In the genomic region with DNA sequence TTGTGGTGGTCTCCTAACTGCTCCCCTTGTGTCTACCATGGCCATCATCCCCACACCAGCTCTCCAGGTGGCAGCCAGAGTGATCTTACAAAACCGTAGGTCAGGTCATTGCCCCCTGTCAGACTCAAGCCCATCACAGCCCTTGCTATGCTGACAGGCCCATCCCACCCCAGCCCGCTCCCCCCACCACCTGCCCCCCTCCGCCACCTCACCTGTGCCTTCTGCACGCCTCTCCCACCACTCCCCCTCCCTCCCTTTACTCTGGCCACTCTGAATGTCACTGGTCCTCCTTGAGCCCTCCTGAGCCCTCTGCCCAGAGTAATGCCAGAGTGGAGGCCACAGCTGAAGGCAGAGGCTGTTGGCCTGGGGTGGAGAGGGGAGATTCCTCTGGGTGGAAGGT, we compare ENCODE assay signal across 9 cellular contexts. TPM values are rescaled to one million over a fixed set of nuclear protein-coding genes. Genes with fewer than 3 reads are reported as not detected.
DNase-seq lines count a peak whose midpoint lies in the region; ATAC-seq, FAIRE-seq and TF ChIP-seq lines count a peak whose summit lies in the region.
"Had no signal": no experiment of that assay in that cellular context is flagged by ENCODE, and none has a peak within 500 bp of the region (broad histone marks: within the 10 kb centered on the region; RNA-seq: fewer than 3 reads in every experiment).

No MANE protein-coding gene starts in this region.

- TF ChIP-seq RAD21 in HepG2 (CRISPR knock-in tag; IDR thresholded peaks at IDR 0.05): no peak

- no peak overlapping the region for H2AFZ ChIP-seq in HepG2 (ENCODE audit: low read length)

- peaks cover 66% of the 10 kb centered on the region for H3K4me1 ChIP-seq in HepG2 (ENCODE audit: insufficient read depth, low read length)
- H3K4me1 ChIP-seq in stomach smooth muscle (ENCODE audit: control insufficient read depth, insufficient read depth, low read length): peaks cover 29% of the 10 kb centered on the region

- POLR2A ChIA-PET in HepG2 (lab: Yijun Ruan, JAX): interaction anchor here (0.9 to 2.5 kb wide), 8 partner anchors 12 to 476 kb away, joined by 3 to 26 read pairs (median 8); a partner anchor contains a TSS

- ATAC-seq in HepG2: no peak

- H3K27me3 Mint-ChIP-seq in activated T-helper 1 cell treated with anti-CD3 and anti-CD28 coated beads, Interleukin-12 subunit alpha, Interleukin-12 subunit beta, Interleukin-2, Interleukin-4 antibody, amounts not matched to agents 30 ng/mL and 10 ng/mL and 1 ng/mL, durations not matched to agents 14 hours and 24 hours and 36 hours (ENCODE audit: insufficient read depth): no peaks in the 10 kb centered on the region

- FAIRE-seq in HepG2 (lab: Jason Lieb, UNC): no peak

- in situ Hi-C loops in HepG2 (cut with HindIII; ENCODE audit: extremely low pct_ligation_motif_present, low pct_unique_long_range_greater_than_20kb): no loop called here

- peak; percentile 49 for DNase-seq in activated CD8-positive, alpha-beta memory T cell treated with anti-CD3 and anti-CD28 coated beads, Interleukin-2, amount 50 U/mL, for 48 hours
- no peak for DNase-seq in activated CD8-positive, alpha-beta memory T cell treated with anti-CD3 and anti-CD28 coated beads for 24 hours
- DNase-seq in activated T-helper 1 cell treated with anti-CD3 and anti-CD28 coated beads, Interleukin-12 subunit alpha, Interleukin-12 subunit beta, Interleukin-2, Interleukin-4 antibody, amounts not matched to agents 30 ng/mL and 10 ng/mL and 1 ng/mL, durations not matched to agents 14 hours and 24 hours and 36 hours (ENCODE audit: low spot score): no peak
- no peak for DNase-seq in HepG2 (ENCODE audit: low spot score)
- DNase-seq in NCI-H2029 (lab: John Stamatoyannopoulos, UW): no peak
- no peak for DNase-seq in nucleus accumbens (lab: John Stamatoyannopoulos, UW)
- DNase-seq in mesenteric fat pad (ENCODE audit: low spot score): no peak
- DNase-seq: midbrain had no signal

- H3K79me2 ChIP-seq in HepG2 (ENCODE audit: insufficient read depth, low read length): peaks cover 10% of the 10 kb centered on the region

- H3K27ac ChIP-seq in HepG2 (ENCODE audit: extremely low read length, insufficient read depth, low read length) (peak overlapping the region; percentile 92), stomach smooth muscle (ENCODE audit: low read length) (no peak overlapping the region)

- H3K9me3 Mint-ChIP-seq in activated T-helper 1 cell treated with anti-CD3 and anti-CD28 coated beads, Interleukin-12 subunit alpha, Interleukin-12 subunit beta, Interleukin-2, Interleukin-4 antibody, amounts not matched to agents 30 ng/mL and 10 ng/mL and 1 ng/mL, durations not matched to agents 14 hours and 24 hours and 36 hours: no peaks in the 10 kb centered on the region

- peak overlapping the region; percentile 98 for H3K4me2 ChIP-seq in HepG2 (ENCODE audit: low read depth, low read length)

- intact Hi-C loops in activated T-helper 1 cell treated with anti-CD3 and anti-CD28 coated beads, Interleukin-12 subunit alpha, Interleukin-12 subunit beta, Interleukin-2, Interleukin-4 antibody, amounts not matched to agents 30 ng/mL and 10 ng/mL and 1 ng/mL, durations not matched to agents 14 hours and 24 hours and 36 hours (cut with micrococcal nuclease): loop anchor here (5.0 kb wide), 1 partner anchor 686 kb away; a partner anchor contains a TSS
- intact Hi-C loops in HepG2 (cut with micrococcal nuclease; ENCODE audit: unreplicated experiment): loop anchor here (10.0 kb wide), 3 partner anchors 83 to 333 kb away; a partner anchor contains a TSS

- no peaks in the 10 kb centered on the region; a peak in 1 of 5 replicates for H3K27me3 ChIP-seq in HepG2 (ENCODE audit: control insufficient read depth in 1 of 2, insufficient read depth in 2 of 2, low read length in 2 of 2)
- H3K27me3 ChIP-seq in stomach smooth muscle (ENCODE audit: control insufficient read depth in 1 of 2, insufficient read depth in 2 of 2, low read length in 2 of 2): no peaks in the 10 kb centered on the region

- TF ChIP-seq POLR2A in HepG2 (IDR thresholded peaks at IDR 0.05; ENCODE audit: insufficient read depth in 1 of 2, low read depth in 2 of 2, low read length in 2 of 2): no peak

- no peaks in the 10 kb centered on the region for H3K36me3 Mint-ChIP-seq in activated T-helper 1 cell treated with anti-CD3 and anti-CD28 coated beads, Interleukin-12 subunit alpha, Interleukin-12 subunit beta, Interleukin-2, Interleukin-4 antibody, amounts not matched to agents 30 ng/mL and 10 ng/mL and 1 ng/mL, durations not matched to agents 14 hours and 24 hours and 36 hours (ENCODE audit: low read depth)

- TF ChIP-seq EP300 in HepG2 (IDR thresholded peaks at IDR 0.05; ENCODE audit: low read depth in 2 of 2, low read length in 2 of 2) (no peak), HepG2 (CRISPR knock-in tag; IDR thresholded peaks at IDR 0.05; ENCODE audit: borderline replicate concordance) (no peak)

- peak overlapping the region; percentile 77 for H3K9ac ChIP-seq in HepG2 (ENCODE audit: insufficient read depth, low read depth, low read length)
- peak overlapping the region in 1 of 2 donors; percentile 80 for H3K9ac ChIP-seq in stomach smooth muscle (ENCODE audit: low read length in 2 of 2)

- no peaks in the 10 kb centered on the region for H4K20me1 ChIP-seq in HepG2 (ENCODE audit: insufficient read depth, low read length)

- 8% methylated on average over 4 of the region's 4 CpGs for WGBS in HepG2 (ENCODE audit: low lambda C conversion rate)

- H3K27ac Mint-ChIP-seq in activated T-helper 1 cell treated with anti-CD3 and anti-CD28 coated beads, Interleukin-12 subunit alpha, Interleukin-12 subunit beta, Interleukin-2, Interleukin-4 antibody, amounts not matched to agents 30 ng/mL and 10 ng/mL and 1 ng/mL, durations not matched to agents 14 hours and 24 hours and 36 hours: no peak overlapping the region

- H3K4me3 ChIP-seq in HepG2 (replicated peaks in 1 of 3; ENCODE audit: insufficient read depth in 1 of 3, low read depth in 2 of 3, low read length in 3 of 3) (peak overlapping the region; percentile 72 to 91 (median 87)), stomach smooth muscle (ENCODE audit: low read length in 2 of 2) (peak overlapping the region; percentile 60 to 94)

- H3K9me3 ChIP-seq in HepG2 (ENCODE audit: low read length) (no peaks in the 10 kb centered on the region), stomach smooth muscle (ENCODE audit: control insufficient read depth in 2 of 2, low read length in 2 of 2) (no peaks in the 10 kb centered on the region)

- no peak for TF ChIP-seq CTCF in HepG2 (CRISPR knock-in tag; IDR thresholded peaks at IDR 0.05)

- no peaks in the 10 kb centered on the region for H3K4me1 Mint-ChIP-seq in activated T-helper 1 cell treated with anti-CD3 and anti-CD28 coated beads, Interleukin-12 subunit alpha, Interleukin-12 subunit beta, Interleukin-2, Interleukin-4 antibody, amounts not matched to agents 30 ng/mL and 10 ng/mL and 1 ng/mL, durations not matched to agents 14 hours and 24 hours and 36 hours (ENCODE audit: low read depth)

- CTCF ChIA-PET in HepG2 (lab: Yijun Ruan, JAX; ENCODE audit: low intra/inter-chr PET ratio, low total read pairs): interaction anchor here (0.9 to 2.6 kb wide), 4 partner anchors 9 to 459 kb away, joined by 3 to 28 read pairs (median 8); a partner anchor contains a TSS

- H3K4me3 Mint-ChIP-seq in activated T-helper 1 cell treated with anti-CD3 and anti-CD28 coated beads, Interleukin-12 subunit alpha, Interleukin-12 subunit beta, Interleukin-2, Interleukin-4 antibody, amounts not matched to agents 30 ng/mL and 10 ng/mL and 1 ng/mL, durations not matched to agents 14 hours and 24 hours and 36 hours: peak overlapping the region; percentile 88

- BruUV-seq in HepG2 (replicated peaks; lab: Mats Ljungman, UMichigan): no TSS peak

- peaks cover 0 to 5% of the 10 kb centered on the region in 2 experiments; a peak in 1 of 5 replicates for H3K36me3 ChIP-seq in HepG2 (replicated peaks in 1 of 2; ENCODE audit: control insufficient read depth in 1 of 2, insufficient read depth in 2 of 2, low read length in 2 of 2)
- H3K36me3 ChIP-seq in stomach smooth muscle (ENCODE audit: control insufficient read depth in 2 of 2, insufficient read depth in 2 of 2, low read length in 2 of 2): peaks cover 4% of the 10 kb centered on the region in 2 donors

RNA-seq across cellular contexts. Expression of a gene that starts 28.5 kb away (rescaled TPM):
- total RNA-seq in activated T-helper 1 cell treated with anti-CD3 and anti-CD28 coated beads, Interleukin-12 subunit alpha, Interleukin-12 subunit beta, Interleukin-2, Interleukin-4 antibody, amounts not matched to agents 30 ng/mL and 10 ng/mL and 1 ng/mL, durations not matched to agents 14 hours and 24 hours and 36 hours: not detected in 2 replicates
- total RNA-seq in HepG2 (2016; rRNA removed; fragmentation: Illumina TruSeq; extraction: Trizol) (not detected in 2 replicates), mesenteric fat pad (not detected)
- not detected in 2 replicates for total RNA-seq in HepG2 (2016; cell fraction: cytosol; rRNA removed; fragmentation: Illumina TruSeq; extraction: Trizol; ENCODE audit: low read depth)
- not detected in 2 replicates for total RNA-seq in HepG2 (2016; cell fraction: insoluble cytoplasmic fraction; rRNA removed; fragmentation: Illumina TruSeq; extraction: Trizol)
- not detected in 2 replicates for total RNA-seq in HepG2 (2016; cell fraction: membrane; rRNA removed; fragmentation: Illumina TruSeq; extraction: Trizol)
- not detected in 2 replicates for total RNA-seq in HepG2 (2016; cell fraction: nucleus; rRNA removed; fragmentation: Illumina TruSeq; extraction: Trizol)
- not detected in 2 replicates for polyA plus RNA-seq in HepG2 (2011; rRNA removed)
- 0.05 TPM in 1 of 2 replicates, not detected in the other for polyA plus RNA-seq in HepG2 (2011; cell fraction: cytosol; rRNA removed)
- not detected in 2 replicates for polyA plus RNA-seq in HepG2 (2011; cell fraction: nucleus; rRNA removed)
- polyA plus RNA-seq in HepG2 (2012): not detected in 2 replicates
- not detected in 2 replicates for polyA plus RNA-seq in HepG2 (2016; cell fraction: cytosol; fragmentation: Illumina TruSeq; extraction: Trizol; ENCODE audit: low read depth)
- not detected in 2 replicates for polyA plus RNA-seq in HepG2 (2016; cell fraction: insoluble cytoplasmic fraction; fragmentation: Illumina TruSeq; extraction: Trizol; ENCODE audit: low read depth)
- polyA plus RNA-seq in HepG2 (2016; cell fraction: membrane; fragmentation: Illumina TruSeq; extraction: Trizol; ENCODE audit: low read depth): not detected in 2 replicates
- polyA plus RNA-seq in HepG2 (2016; cell fraction: nucleus; fragmentation: Illumina TruSeq; extraction: Trizol; ENCODE audit: insufficient read depth, low read depth): not detected in 2 replicates
- polyA minus RNA-seq in HepG2 (2011; rRNA and poly(A)+ RNA removed; ENCODE audit: low replicate concordance): not detected in 2 replicates
- not detected in 2 replicates for polyA minus RNA-seq in HepG2 (2011; cell fraction: cytosol; rRNA and poly(A)+ RNA removed)
- polyA minus RNA-seq in HepG2 (2011; cell fraction: nucleus; rRNA and poly(A)+ RNA removed): not detected in 2 replicates

RNA-seq across cellular contexts. Expression of a gene that starts 44.6 kb away (rescaled TPM):
- not detected in 2 replicates for total RNA-seq in activated T-helper 1 cell treated with anti-CD3 and anti-CD28 coated beads, Interleukin-12 subunit alpha, Interleukin-12 subunit beta, Interleukin-2, Interleukin-4 antibody, amounts not matched to agents 30 ng/mL and 10 ng/mL and 1 ng/mL, durations not matched to agents 14 hours and 24 hours and 36 hours
- total RNA-seq in HepG2 (2016; rRNA removed; fragmentation: Illumina TruSeq; extraction: Trizol) (not detected in 2 replicates), mesenteric fat pad (not detected)
- not detected in 2 replicates for total RNA-seq in HepG2 (2016; cell fraction: cytosol; rRNA removed; fragmentation: Illumina TruSeq; extraction: Trizol; ENCODE audit: low read depth)
- not detected in 2 replicates for total RNA-seq in HepG2 (2016; cell fraction: insoluble cytoplasmic fraction; rRNA removed; fragmentation: Illumina TruSeq; extraction: Trizol)
- not detected in 2 replicates for total RNA-seq in HepG2 (2016; cell fraction: membrane; rRNA removed; fragmentation: Illumina TruSeq; extraction: Trizol)
- total RNA-seq in HepG2 (2016; cell fraction: nucleus; rRNA removed; fragmentation: Illumina TruSeq; extraction: Trizol): not detected in 2 replicates
- not detected in 2 replicates for polyA plus RNA-seq in HepG2 (2011; rRNA removed)
- not detected in 2 replicates for polyA plus RNA-seq in HepG2 (2011; cell fraction: cytosol; rRNA removed)
- not detected in 2 replicates for polyA plus RNA-seq in HepG2 (2011; cell fraction: nucleus; rRNA removed)
- not detected in 2 replicates for polyA plus RNA-seq in HepG2 (2012)
- not detected in 2 replicates for polyA plus RNA-seq in HepG2 (2016; cell fraction: cytosol; fragmentation: Illumina TruSeq; extraction: Trizol; ENCODE audit: low read depth)
- polyA plus RNA-seq in HepG2 (2016; cell fraction: insoluble cytoplasmic fraction; fragmentation: Illumina TruSeq; extraction: Trizol; ENCODE audit: low read depth): not detected in 2 replicates
- not detected in 2 replicates for polyA plus RNA-seq in HepG2 (2016; cell fraction: membrane; fragmentation: Illumina TruSeq; extraction: Trizol; ENCODE audit: low read depth)
- polyA plus RNA-seq in HepG2 (2016; cell fraction: nucleus; fragmentation: Illumina TruSeq; extraction: Trizol; ENCODE audit: insufficient read depth, low read depth): not detected in 2 replicates
- polyA minus RNA-seq in HepG2 (2011; rRNA and poly(A)+ RNA removed; ENCODE audit: low replicate concordance): not detected in 2 replicates
- not detected in 2 replicates for polyA minus RNA-seq in HepG2 (2011; cell fraction: cytosol; rRNA and poly(A)+ RNA removed)
- not detected in 2 replicates for polyA minus RNA-seq in HepG2 (2011; cell fraction: nucleus; rRNA and poly(A)+ RNA removed)
